Comparison of ENCODE assay signal across 11 cellular contexts in genomic region chr2:74201596-74201995, GRCh38. TPM values are rescaled to one million over a fixed set of nuclear protein-coding genes. Genes with fewer than 3 reads are reported as not detected.
DNase-seq lines count a peak whose midpoint lies in the region; ATAC-seq, FAIRE-seq and TF ChIP-seq lines count a peak whose summit lies in the region.
"Had no signal": no experiment of that assay in that cellular context is flagged by ENCODE, and none has a peak within 500 bp of the region (broad histone marks: within the 10 kb centered on the region; RNA-seq: fewer than 3 reads in every experiment).

No MANE protein-coding gene starts in this region.

- H3K4ac ChIP-seq in H9 (ENCODE audit: low read depth, low read length): no peak overlapping the region

- WGBS in H9 (ENCODE audit: extremely low coverage, insufficient read length, low lambda C conversion rate): no CpG with 5 or more reads among the region's 1 CpG

- H3K56ac ChIP-seq in H9 (ENCODE audit: insufficient read length, low read depth, low read length): no peak overlapping the region

- no peak for ATAC-seq in activated naive CD4-positive, alpha-beta T cell treated with anti-CD3 and anti-CD28 coated beads, Interleukin-2, amount 50 U/mL, for 72 hours
- ATAC-seq: left colon had no signal

- H3K4me3 Mint-ChIP-seq in H9: peak overlapping the region; percentile 21 to 100; a peak in 4 of 5 replicates

- no peak overlapping the region for H3K4me2 ChIP-seq in H9 (ENCODE audit: insufficient read depth, insufficient read length, low read length)

- no peaks in the 10 kb centered on the region for H3K27me3 ChIP-seq in AG04450 (ENCODE audit: control insufficient read depth, insufficient read depth, low read length)
- H3K27me3 ChIP-seq in H9 (ENCODE audit: insufficient read depth, low read length): no peaks in the 10 kb centered on the region
- H3K27me3 ChIP-seq in right atrium auricular region: no peaks in the 10 kb centered on the region
- H3K27me3 ChIP-seq: SJCRH30 had no signal

- TF ChIP-seq CTCF in AG04450 (IDR thresholded peaks at IDR 0.05; ENCODE audit: low read depth, low read length) (no peak), H9 (conservative IDR thresholded peaks at IDR 0.05) (no peak), right atrium auricular region (IDR thresholded peaks at IDR 0.05) (no peak)

- H2BK120ac ChIP-seq in H9 (ENCODE audit: low read depth, low read length, poor library complexity, severe bottlenecking): no peak overlapping the region

- no peak overlapping the region for H3K27ac Mint-ChIP-seq in H9
- H3K27ac Mint-ChIP-seq in activated naive CD4-positive, alpha-beta T cell treated with anti-CD3 and anti-CD28 coated beads, Interleukin-2, amount 50 U/mL, for 72 hours: peak overlapping the region; percentile 97 to 99

- POLR2A ChIA-PET in AG04450 (lab: Yijun Ruan, JAX): interaction anchor here (0.7 to 1.2 kb wide), 3 partner anchors 14 to 281 kb away, joined by 3 to 5 read pairs (median 4); partner anchors contain the start of gene MOB1A

- no peaks in the 10 kb centered on the region for H3K36me3 ChIP-seq in right atrium auricular region

- DNase-seq in AG04450 (ENCODE audit: low read depth, low spot score): no peak
- DNase-seq in H9: no peak
- DNase-seq in activated naive CD4-positive, alpha-beta T cell treated with anti-CD3 and anti-CD28 coated beads, Interleukin-2, amount 50 U/mL, for 72 hours (ENCODE audit: low spot score in 2 of 2): no peak
- no peak for DNase-seq in right atrium auricular region (ENCODE audit: low spot score)
- no peak for DNase-seq in GM12891 (ENCODE audit: insufficient read length, low spot score)
- DNase-seq in GM19238 (ENCODE audit: insufficient read length, low spot score): no peak
- DNase-seq in RCC 7860 (ENCODE audit: low spot score): no peak
- DNase-seq in COLO829 (ENCODE audit: low spot score): no peak
- DNase-seq: left colon; stimulated activated CD4-positive, alpha-beta T cell treated with anti-CD3 and anti-CD28 coated beads, Interleukin-2, amount 100 ng/mL, for 48 hours had no signal

- H4K5ac ChIP-seq in H9 (ENCODE audit: insufficient read length, low read depth, low read length): no peak overlapping the region

- H2BK12ac ChIP-seq in H9 (ENCODE audit: insufficient read length, low read depth, low read length): no peak overlapping the region

- H4K8ac ChIP-seq in H9 (replicated peaks; ENCODE audit: insufficient read length, low read depth, low read length): no peak overlapping the region

- peaks cover 43 to 66% (median 65%) of the 10 kb centered on the region in 3 experiments for H3K36me3 Mint-ChIP-seq in H9 (ENCODE audit: insufficient read depth in 1 of 3, low read depth in 3 of 3)
- H3K36me3 Mint-ChIP-seq in activated naive CD4-positive, alpha-beta T cell treated with anti-CD3 and anti-CD28 coated beads, Interleukin-2, amount 50 U/mL, for 72 hours: peaks cover 32 to 73% of the 10 kb centered on the region in 2 donors

- peaks cover 2 to 3% of the 10 kb centered on the region in 2 experiments; a peak in 4 of 5 replicates for H3K9me3 Mint-ChIP-seq in H9
- peaks cover 3 to 5% of the 10 kb centered on the region in 2 donors for H3K9me3 Mint-ChIP-seq in activated naive CD4-positive, alpha-beta T cell treated with anti-CD3 and anti-CD28 coated beads, Interleukin-2, amount 50 U/mL, for 72 hours

- no peak overlapping the region for H4K91ac ChIP-seq in H9 (ENCODE audit: insufficient read length, low read depth, low read length)

- no peak overlapping the region for H3T11ph ChIP-seq in H9 (ENCODE audit: low read length)

- CTCF ChIA-PET in AG04450 (lab: Charles Lee): no interaction called here

- H2BK5ac ChIP-seq in H9 (ENCODE audit: insufficient read length, low read length): no peak overlapping the region

- TF ChIP-seq POLR2A in GM12891 (IDR thresholded peaks at IDR 0.05; ENCODE audit: low read depth, low read length): no peak

- H3K27ac ChIP-seq in AG04450 (ENCODE audit: low read depth, low read length) (peak overlapping the region; percentile 31), H9 (ENCODE audit: insufficient read length, low read depth, low read length) (no peak overlapping the region), right atrium auricular region (peak overlapping the region; percentile 23 to 42)
- H3K27ac ChIP-seq: SJCRH30 had no signal

- no peak overlapping the region for H2AFZ ChIP-seq in H9 (ENCODE audit: low read length)

- no peak for FAIRE-seq in GM12891 (lab: Jason Lieb, UNC)
- FAIRE-seq in RCC 7860 (lab: Jason Lieb, UNC): no peak

- H3K23ac ChIP-seq in H9 (ENCODE audit: insufficient read length, low read depth, low read length): no peak overlapping the region

- H2BK20ac ChIP-seq in H9 (ENCODE audit: low read depth, low read length, poor library complexity, severe bottlenecking): no peak overlapping the region

- peaks cover 6% of the 10 kb centered on the region for H3K27me3 Mint-ChIP-seq in H9 (ENCODE audit: low read depth)

- H3K9me3 ChIP-seq in AG04450 (ENCODE audit: control insufficient read depth, insufficient read depth, low read length) (no peaks in the 10 kb centered on the region; the same call in 1 of the 2 replicates), H9 (ENCODE audit: control insufficient read depth, low read depth, low read length) (no peaks in the 10 kb centered on the region), right atrium auricular region (no peaks in the 10 kb centered on the region)
- H3K9me3 ChIP-seq: SJCRH30 had no signal

- H3K4me3 ChIP-seq in AG04450 (ENCODE audit: low read depth, low read length) (peak overlapping the region; percentile 18; the same call in 1 of the 2 replicates), right atrium auricular region (no peak overlapping the region)
- H3K4me3 ChIP-seq: SJCRH30 had no signal

- H3K9ac ChIP-seq in H9 (ENCODE audit: extremely low read depth, insufficient read length, low read length): no peak overlapping the region

- H3K18ac ChIP-seq in H9 (ENCODE audit: insufficient read length, low read depth, low read length): no peak overlapping the region

- no peak overlapping the region for H3K14ac ChIP-seq in H9 (ENCODE audit: insufficient read depth, low read length)

- peaks cover 10% of the 10 kb centered on the region for H3K4me1 ChIP-seq in H9 (ENCODE audit: insufficient read depth, low read length)
- peaks cover 0 to 29% of the 10 kb centered on the region in 2 donors for H3K4me1 ChIP-seq in right atrium auricular region

- peaks cover 66% of the 10 kb centered on the region for H3K79me2 ChIP-seq in H9 (ENCODE audit: insufficient read depth, low read length)

- H3K4me1 Mint-ChIP-seq in H9: peaks cover 51 to 60% of the 10 kb centered on the region in 2 experiments

- peaks cover 7% of the 10 kb centered on the region for H3K79me1 ChIP-seq in H9 (ENCODE audit: insufficient read depth, low read depth, low read length, poor library complexity, severe bottlenecking)

- peaks cover 7% of the 10 kb centered on the region for H3K23me2 ChIP-seq in H9 (ENCODE audit: insufficient read length, low read depth, low read length, poor library complexity, severe bottlenecking)

- no peaks in the 10 kb centered on the region for H4K20me1 ChIP-seq in H9 (ENCODE audit: control insufficient read depth, insufficient read depth, insufficient read length)

- H2BK15ac ChIP-seq in H9 (ENCODE audit: low read depth, low read length): no peak overlapping the region

- no peak overlapping the region for H2AK5ac ChIP-seq in H9 (ENCODE audit: insufficient read length, low read length)

TF ChIP-seq in GM12891, 5 proteins besides CTCF, POLR2A, EP300 and RAD21:
- TF ChIP-seq POLR2AphosphoS5 (IDR thresholded peaks at IDR 0.05; ENCODE audit: low read depth, low read length) (no peak), POU2F2 (IDR thresholded peaks at IDR 0.05; ENCODE audit: low read depth, low read length) (no peak), PAX5 (IDR thresholded peaks at IDR 0.05; ENCODE audit: insufficient read depth, low read length, severe bottlenecking) (no peak), SPI1 (IDR thresholded peaks at IDR 0.05; ENCODE audit: low read depth, low read length) (no peak), TAF1 (IDR thresholded peaks at IDR 0.05; ENCODE audit: low read depth, low read length) (no peak)

RNA-seq across cellular contexts. Expression of gene MTHFD2, which starts 3.2 kb away (rescaled TPM):
- 234 and 299 TPM in 2 replicates for polyA plus RNA-seq in AG04450 (2011; rRNA removed)
- 209 and 217 TPM in 2 replicates for polyA minus RNA-seq in AG04450 (2011; rRNA and poly(A)+ RNA removed)
- 186 and 201 TPM in 2 replicates for total RNA-seq in H9 (2021)
- total RNA-seq in activated naive CD4-positive, alpha-beta T cell treated with anti-CD3 and anti-CD28 coated beads, Interleukin-2, amount 50 U/mL, for 72 hours: 100 to 1,000 TPM; 413 to 484 TPM
- 10 to 100 TPM; 12.9 to 15.8 TPM for total RNA-seq in right atrium auricular region
- 118 TPM for polyA plus RNA-seq in GM12891 (2012; ENCODE audit: low read depth, missing spikeins)

RNA-seq across cellular contexts. Expression of gene MOB1A, which starts 22.9 kb away (rescaled TPM):
- 49.7 and 59.7 TPM in 2 replicates for polyA plus RNA-seq in AG04450 (2011; rRNA removed)
- 29.1 and 50.8 TPM in 2 replicates for polyA minus RNA-seq in AG04450 (2011; rRNA and poly(A)+ RNA removed)
- total RNA-seq in H9 (2021) (95.1 and 98.6 TPM in 2 replicates), right atrium auricular region (10 to 100 TPM; 47.8 TPM)
- 100 to 1,000 TPM; 151 to 173 TPM for total RNA-seq in activated naive CD4-positive, alpha-beta T cell treated with anti-CD3 and anti-CD28 coated beads, Interleukin-2, amount 50 U/mL, for 72 hours
- polyA plus RNA-seq in GM12891 (2012; ENCODE audit: low read depth, missing spikeins): 60.5 TPM

RNA-seq across cellular contexts. Expression of gene BOLA3, which starts 53.9 kb away (rescaled TPM):
- polyA plus RNA-seq in AG04450 (2011; rRNA removed): 28.1 and 38.6 TPM in 2 replicates
- polyA minus RNA-seq in AG04450 (2011; rRNA and poly(A)+ RNA removed): 4.2 and 4.5 TPM in 2 replicates
- total RNA-seq in H9 (2021) (45.0 and 51.9 TPM in 2 replicates), right atrium auricular region (100 to 1,000 TPM in 1 of 2 donors, 10 to 100 TPM in 1; 60.4 to 174 TPM)
- total RNA-seq in activated naive CD4-positive, alpha-beta T cell treated with anti-CD3 and anti-CD28 coated beads, Interleukin-2, amount 50 U/mL, for 72 hours: 10 to 100 TPM; 15.8 to 96.7 TPM
- polyA plus RNA-seq in GM12891 (2012; ENCODE audit: low read depth, missing spikeins): 93.4 TPM

Comparison
In these comparisons a context has a peak if more than half of its experiments do, and no peak if none do; other contexts are left out.
1. H3K27ac Mint-ChIP-seq: peak in activated naive CD4-positive, alpha-beta T cell treated with anti-CD3 and anti-CD28 coated beads, Interleukin-2, amount 50 U/mL, for 72 hours (2 of 2); none in H9 (0 of 3).
2. RNA of gene MTHFD2, which starts 3.2 kb away (total RNA-seq): 413 to 484 TPM in activated naive CD4-positive, alpha-beta T cell treated with anti-CD3 and anti-CD28 coated beads, Interleukin-2, amount 50 U/mL, for 72 hours and 186 to 201 TPM in H9; 12.9 to 15.8 TPM in right atrium auricular region; every median in the first group is over 10 times any median in the second.